ENCODE assay signal across 27 cellular contexts in genomic region chr10:116429288-116429977, GRCh38. TPM values are rescaled to one million over a fixed set of nuclear protein-coding genes. Genes with fewer than 3 reads are reported as not detected.
"Had no signal": no experiment of that assay in that cellular context is flagged by ENCODE, and none has a peak within 500 bp of the region (broad histone marks: within the 10 kb centered on the region; RNA-seq: fewer than 3 reads in every experiment).

No MANE protein-coding gene starts in this region.

- H3K4me3 Mint-ChIP-seq: activated CD4-positive, alpha-beta T cell treated with anti-CD3 and anti-CD28 coated beads, Interleukin-2, amount 10 ng/mL, durations not matched to agents 7 days and 5 days; activated CD8-positive, alpha-beta memory T cell treated with anti-CD3 and anti-CD28 coated beads, Interleukin-2, amount 10 ng/mL, durations not matched to agents 7 days and 5 days; activated CD8-positive, alpha-beta T cell treated with anti-CD3 and anti-CD28 coated beads for 36 hours; activated T-helper 1 cell treated with anti-CD3 and anti-CD28 coated beads, Interleukin-12 subunit alpha, Interleukin-12 subunit beta, Interleukin-2, Interleukin-4 antibody, amounts not matched to agents 30 ng/mL and 10 ng/mL and 1 ng/mL, durations not matched to agents 14 hours and 24 hours and 36 hours; central memory CD8-positive, alpha-beta T cell; type B pancreatic cell had no signal

- H3K4me1 Mint-ChIP-seq: activated CD4-positive, alpha-beta T cell treated with anti-CD3 and anti-CD28 coated beads, Interleukin-2, amount 10 ng/mL, durations not matched to agents 7 days and 5 days; activated CD8-positive, alpha-beta memory T cell treated with anti-CD3 and anti-CD28 coated beads, Interleukin-2, amount 10 ng/mL, durations not matched to agents 7 days and 5 days; central memory CD8-positive, alpha-beta T cell had no signal

- H3K9me3 Mint-ChIP-seq: activated CD4-positive, alpha-beta T cell treated with anti-CD3 and anti-CD28 coated beads, Interleukin-2, amount 10 ng/mL, durations not matched to agents 7 days and 5 days; activated CD8-positive, alpha-beta T cell treated with anti-CD3 and anti-CD28 coated beads for 36 hours; activated T-helper 1 cell treated with anti-CD3 and anti-CD28 coated beads, Interleukin-12 subunit alpha, Interleukin-12 subunit beta, Interleukin-2, Interleukin-4 antibody, amounts not matched to agents 30 ng/mL and 10 ng/mL and 1 ng/mL, durations not matched to agents 14 hours and 24 hours and 36 hours; type B pancreatic cell had no signal

- H3K9ac ChIP-seq: parathyroid adenoma had no signal

- DNase-seq: activated CD4-positive, alpha-beta T cell treated with anti-CD3 and anti-CD28 coated beads, Interleukin-2, amount 10 ng/mL, durations not matched to agents 7 days and 5 days; activated CD4-positive, CD25-positive, alpha-beta regulatory T cell treated with anti-CD3 and anti-CD28 coated beads, Interleukin-2, amount 50 U/mL, for 72 hours; activated CD8-positive, alpha-beta memory T cell treated with anti-CD3 and anti-CD28 coated beads, Interleukin-2, amount 10 ng/mL, durations not matched to agents 7 days and 5 days; activated CD8-positive, alpha-beta T cell treated with anti-CD3 and anti-CD28 coated beads for 36 hours; activated gamma-delta T cell; activated naive CD4-positive, alpha-beta T cell treated with anti-CD3 and anti-CD28 coated beads, Interleukin-2, amount 50 U/mL, for 16 hours; adrenal gland; brain microvascular endothelial cell; erythroblast; hippocampal formation; mesendoderm; mucosa of descending colon; nucleus accumbens; sigmoid colon; stimulated activated CD4-positive, alpha-beta T cell treated with anti-CD3 and anti-CD28 coated beads, Interleukin-2, amount 100 ng/mL, for 48 hours; stimulated activated naive CD4-positive, alpha-beta T cell; T-helper 1 cell; WERI-Rb-1 had no signal

- H3K36me3 ChIP-seq: adrenal gland, ascending aorta, brain microvascular endothelial cell, sigmoid colon, thoracic aorta, WERI-Rb-1 had no signal

- H3K4me3 ChIP-seq: adrenal gland, ascending aorta, coronary artery, mucosa of descending colon, sigmoid colon, thoracic aorta had no signal

- H3K27me3 Mint-ChIP-seq: activated CD8-positive, alpha-beta memory T cell treated with anti-CD3 and anti-CD28 coated beads, Interleukin-2, amount 10 ng/mL, durations not matched to agents 7 days and 5 days; central memory CD8-positive, alpha-beta T cell; type B pancreatic cell had no signal

- H3K27ac Mint-ChIP-seq: activated CD4-positive, alpha-beta T cell treated with anti-CD3 and anti-CD28 coated beads, Interleukin-2, amount 10 ng/mL, durations not matched to agents 7 days and 5 days; activated CD8-positive, alpha-beta memory T cell treated with anti-CD3 and anti-CD28 coated beads, Interleukin-2, amount 10 ng/mL, durations not matched to agents 7 days and 5 days; activated CD8-positive, alpha-beta T cell treated with anti-CD3 and anti-CD28 coated beads for 36 hours; activated T-helper 1 cell treated with anti-CD3 and anti-CD28 coated beads, Interleukin-12 subunit alpha, Interleukin-12 subunit beta, Interleukin-2, Interleukin-4 antibody, amounts not matched to agents 30 ng/mL and 10 ng/mL and 1 ng/mL, durations not matched to agents 14 hours and 24 hours and 36 hours; type B pancreatic cell had no signal

- H3K4me1 ChIP-seq: adrenal gland, ascending aorta, parathyroid adenoma, sigmoid colon had no signal

- H3K36me3 Mint-ChIP-seq: activated CD8-positive, alpha-beta memory T cell treated with anti-CD3 and anti-CD28 coated beads, Interleukin-2, amount 10 ng/mL, durations not matched to agents 7 days and 5 days; type B pancreatic cell had no signal

- H3K9me3 ChIP-seq: adrenal gland, ascending aorta, mucosa of descending colon, sigmoid colon, thoracic aorta had no signal

- H3K27me3 ChIP-seq: adrenal gland, ascending aorta, brain microvascular endothelial cell, sigmoid colon had no signal

- H3K27ac ChIP-seq: adrenal gland, ascending aorta, brain microvascular endothelial cell, coronary artery, parathyroid adenoma, sigmoid colon, thoracic aorta, WERI-Rb-1 had no signal

RNA-seq across cellular contexts. Expression of gene PNLIPRP3, which starts 1.8 kb away (rescaled TPM):
- total RNA-seq: activated CD4-positive, alpha-beta T cell treated with anti-CD3 and anti-CD28 coated beads, Interleukin-2, amount 10 ng/mL, durations not matched to agents 7 days and 5 days; activated CD8-positive, alpha-beta memory T cell treated with anti-CD3 and anti-CD28 coated beads, Interleukin-2, amount 10 ng/mL, durations not matched to agents 7 days and 5 days; activated CD8-positive, alpha-beta T cell treated with anti-CD3 and anti-CD28 coated beads for 36 hours; activated T-helper 1 cell treated with anti-CD3 and anti-CD28 coated beads, Interleukin-12 subunit alpha, Interleukin-12 subunit beta, Interleukin-2, Interleukin-4 antibody, amounts not matched to agents 30 ng/mL and 10 ng/mL and 1 ng/mL, durations not matched to agents 14 hours and 24 hours and 36 hours; ascending aorta; frontal cortex had no signal
- polyA plus RNA-seq: adrenal gland, neural cell, sigmoid colon had no signal
